Comparison of ENCODE assay signal across 10 cellular contexts in genomic region chr22:18552839-18553597, GRCh38. TPM values are rescaled to one million over a fixed set of nuclear protein-coding genes. Genes with fewer than 3 reads are reported as not detected.
"Had no signal": no experiment of that assay in that cellular context is flagged by ENCODE, and none has a peak within 500 bp of the region (broad histone marks: within the 10 kb centered on the region; RNA-seq: fewer than 3 reads in every experiment).

No MANE protein-coding gene starts in this region.

RNA-seq across cellular contexts. Expression of gene TMEM191B, which starts 25.4 kb away (rescaled TPM):
- total RNA-seq: activated naive CD4-positive, alpha-beta T cell treated with anti-CD3 and anti-CD28 coated beads for 36 hours; activated T-helper 1 cell treated with anti-CD3 and anti-CD28 coated beads, Interleukin-12 subunit alpha, Interleukin-12 subunit beta, Interleukin-2, Interleukin-4 antibody, amounts not matched to agents 30 ng/mL and 10 ng/mL and 1 ng/mL, durations not matched to agents 14 hours and 24 hours and 36 hours had no signal
- polyA plus RNA-seq: IgD-negative memory B cell had no signal

RNA-seq across cellular contexts. Expression of gene GGTLC3, which starts 35.1 kb away (rescaled TPM):
- total RNA-seq: activated B cell treated with CpG ODN at 0.5 μM for 24 hours; activated CD4-positive, alpha-beta memory T cell treated with anti-CD3 and anti-CD28 coated beads for 36 hours; activated naive CD4-positive, alpha-beta T cell treated with anti-CD3 and anti-CD28 coated beads for 36 hours; activated naive CD4-positive, alpha-beta T cell treated with anti-CD3 and anti-CD28 coated beads, Interleukin-2, amount 50 U/mL, for 72 hours; activated T-cell treated with anti-CD3 and anti-CD28 coated beads, Interleukin-2, amount 50 U/mL, for 4 hours; activated T-helper 1 cell treated with anti-CD3 and anti-CD28 coated beads, Interleukin-12 subunit alpha, Interleukin-12 subunit beta, Interleukin-2, Interleukin-4 antibody, amounts not matched to agents 30 ng/mL and 10 ng/mL and 1 ng/mL, durations not matched to agents 14 hours and 24 hours and 36 hours; adrenal gland; bronchial epithelial cell had no signal
- polyA plus RNA-seq: IgD-negative memory B cell, SK-N-SH had no signal
